In genomic region chr3:56469141-56469540, GRCh38 we compare ENCODE assay signal across 19 cellular contexts. TPM values are rescaled to one million over a fixed set of nuclear protein-coding genes. Genes with fewer than 3 reads are reported as not detected.
DNase-seq lines count a peak whose midpoint lies in the region; ATAC-seq and TF ChIP-seq lines count a peak whose summit lies in the region.
"Had no signal": no experiment of that assay in that cellular context is flagged by ENCODE, and none has a peak within 500 bp of the region (broad histone marks: within the 10 kb centered on the region; RNA-seq: fewer than 3 reads in every experiment).

No MANE protein-coding gene starts in this region.

- no peak for TF ChIP-seq CTCF in mesothelial cell of epicardium (IDR thresholded peaks at IDR 0.05; ENCODE audit: unreplicated experiment)
- TF ChIP-seq CTCF in type B pancreatic cell (conservative IDR thresholded peaks at IDR 0.05): no peak
- no peak for TF ChIP-seq CTCF in endodermal cell (conservative IDR thresholded peaks at IDR 0.05)

- WGBS in endodermal cell (ENCODE audit: insufficient coverage in 1 of 2, insufficient read length in 1 of 2), 2 experiments: 95 to 96% methylated on average over 3 of the region's 3 CpGs

- H3K27me3 ChIP-seq in endodermal cell (ENCODE audit: control insufficient read depth, insufficient read depth, low read length, poor library complexity, severe bottlenecking): no peaks in the 10 kb centered on the region
- H3K27me3 ChIP-seq: brain microvascular endothelial cell had no signal

- H3K4me3 ChIP-seq in endodermal cell (ENCODE audit: low read length): no peak overlapping the region

- no peak overlapping the region for H3K27ac ChIP-seq in endodermal cell (ENCODE audit: low read depth, low read length)
- H3K27ac ChIP-seq: brain microvascular endothelial cell, tibial artery had no signal

- no peaks in the 10 kb centered on the region for H3K36me3 ChIP-seq in endodermal cell (ENCODE audit: control insufficient read depth, insufficient read depth, low read length)
- H3K36me3 ChIP-seq: brain microvascular endothelial cell, tibial artery had no signal

- no peaks in the 10 kb centered on the region for H3K36me3 Mint-ChIP-seq in stimulated activated naive CD8-positive, alpha-beta T cell treated with anti-CD3 and anti-CD28 coated beads, Interleukin-15, Interleukin-2, amounts not matched to agents 100 ng/mL and 50 ng/mL, for 24 hours (ENCODE audit: low read depth)
- H3K36me3 Mint-ChIP-seq in activated naive CD8-positive, alpha-beta T cell treated with anti-CD3 and anti-CD28 coated beads, Interleukin-2, amount 50 U/mL, for 24 hours (ENCODE audit: low read depth): no peaks in the 10 kb centered on the region
- H3K36me3 Mint-ChIP-seq in mesothelial cell of epicardium: no peaks in the 10 kb centered on the region
- H3K36me3 Mint-ChIP-seq in type B pancreatic cell: no peaks in the 10 kb centered on the region
- H3K36me3 Mint-ChIP-seq in endodermal cell (ENCODE audit: low read depth): no peaks in the 10 kb centered on the region
- H3K36me3 Mint-ChIP-seq: CD8-positive, alpha-beta memory T cell had no signal

- H3K4me1 ChIP-seq in endodermal cell (ENCODE audit: control insufficient read depth, insufficient read depth, low read length): no peaks in the 10 kb centered on the region

- DNase-seq in stimulated activated naive CD8-positive, alpha-beta T cell treated with anti-CD3 and anti-CD28 coated beads, Interleukin-15, amount 100 ng/mL, for 72 hours: no peak
- no peak for DNase-seq in activated naive CD8-positive, alpha-beta T cell treated with anti-CD3 and anti-CD28 coated beads, Interleukin-2, amount 50 U/mL, for 24 hours
- DNase-seq in mesothelial cell of epicardium (ENCODE audit: low spot score in 2 of 2, unreplicated experiment in 2 of 2): no peak
- DNase-seq in type B pancreatic cell (ENCODE audit: extremely low spot score, unreplicated experiment): no peak
- no peak for DNase-seq in endodermal cell
- no peak for DNase-seq in activated CD4-positive, CD25-positive, alpha-beta regulatory T cell (lab: John Stamatoyannopoulos, UW)
- DNase-seq: activated CD4-positive, alpha-beta T cell treated with anti-CD3 and anti-CD28 coated beads for 4 hours; activated CD8-positive, alpha-beta memory T cell treated with anti-CD3 and anti-CD28 coated beads, Interleukin-2, amount 50 U/mL, for 48 hours; activated naive CD4-positive, alpha-beta T cell treated with Interleukin-2 at 50 U/mL for 16 hours; brain microvascular endothelial cell; CD8-positive, alpha-beta memory T cell; foreskin melanocyte; Karpas-422; NCI-H510A; stimulated activated naive CD4-positive, alpha-beta T cell; SW 1271; tibial artery had no signal

- H3K9me3 Mint-ChIP-seq in stimulated activated naive CD8-positive, alpha-beta T cell treated with anti-CD3 and anti-CD28 coated beads, Interleukin-15, Interleukin-2, amounts not matched to agents 100 ng/mL and 50 ng/mL, for 24 hours: no peaks in the 10 kb centered on the region
- no peaks in the 10 kb centered on the region for H3K9me3 Mint-ChIP-seq in stimulated activated naive CD8-positive, alpha-beta T cell treated with anti-CD3 and anti-CD28 coated beads, Interleukin-15, amount 100 ng/mL, for 72 hours
- no peaks in the 10 kb centered on the region for H3K9me3 Mint-ChIP-seq in activated naive CD8-positive, alpha-beta T cell treated with anti-CD3 and anti-CD28 coated beads, Interleukin-2, amount 50 U/mL, for 24 hours
- H3K9me3 Mint-ChIP-seq in mesothelial cell of epicardium (no peaks in the 10 kb centered on the region), type B pancreatic cell (no peaks in the 10 kb centered on the region), endodermal cell (no peaks in the 10 kb centered on the region)

- peak overlapping the region; percentile 5 for H3K4me3 Mint-ChIP-seq in stimulated activated naive CD8-positive, alpha-beta T cell treated with anti-CD3 and anti-CD28 coated beads, Interleukin-15, Interleukin-2, amounts not matched to agents 100 ng/mL and 50 ng/mL, for 24 hours
- H3K4me3 Mint-ChIP-seq in stimulated activated naive CD8-positive, alpha-beta T cell treated with anti-CD3 and anti-CD28 coated beads, Interleukin-15, amount 100 ng/mL, for 72 hours: peak overlapping the region in 1 of 2 donors; percentile 35
- peak overlapping the region; percentile 46 for H3K4me3 Mint-ChIP-seq in activated naive CD8-positive, alpha-beta T cell treated with anti-CD3 and anti-CD28 coated beads, Interleukin-2, amount 50 U/mL, for 24 hours
- H3K4me3 Mint-ChIP-seq in mesothelial cell of epicardium: peak overlapping the region; percentile 57
- H3K4me3 Mint-ChIP-seq in type B pancreatic cell: peak overlapping the region; percentile 69
- H3K4me3 Mint-ChIP-seq in endodermal cell: no peak overlapping the region

- no peak for ATAC-seq in stimulated activated naive CD8-positive, alpha-beta T cell treated with anti-CD3 and anti-CD28 coated beads, Interleukin-15, amount 100 ng/mL, for 72 hours
- no peak for ATAC-seq in activated naive CD8-positive, alpha-beta T cell treated with anti-CD3 and anti-CD28 coated beads, Interleukin-2, amount 50 U/mL, for 24 hours
- no peak for ATAC-seq in HG02678 (IDR thresholded peaks at IDR 0.05; ENCODE audit: unreplicated experiment)

- H3K9me3 ChIP-seq in endodermal cell (ENCODE audit: control insufficient read depth, low read length): no peaks in the 10 kb centered on the region
- H3K9me3 ChIP-seq: tibial artery had no signal

- peaks cover 4% of the 10 kb centered on the region for H3K4me1 Mint-ChIP-seq in stimulated activated naive CD8-positive, alpha-beta T cell treated with anti-CD3 and anti-CD28 coated beads, Interleukin-15, Interleukin-2, amounts not matched to agents 100 ng/mL and 50 ng/mL, for 24 hours (ENCODE audit: low read depth)
- peaks cover 9% of the 10 kb centered on the region for H3K4me1 Mint-ChIP-seq in stimulated activated naive CD8-positive, alpha-beta T cell treated with anti-CD3 and anti-CD28 coated beads, Interleukin-15, amount 100 ng/mL, for 72 hours
- peaks cover 5% of the 10 kb centered on the region for H3K4me1 Mint-ChIP-seq in activated naive CD8-positive, alpha-beta T cell treated with anti-CD3 and anti-CD28 coated beads, Interleukin-2, amount 50 U/mL, for 24 hours
- H3K4me1 Mint-ChIP-seq in mesothelial cell of epicardium: peaks cover 8% of the 10 kb centered on the region
- peaks cover 13% of the 10 kb centered on the region for H3K4me1 Mint-ChIP-seq in type B pancreatic cell (ENCODE audit: unreplicated experiment)
- peaks cover 3% of the 10 kb centered on the region for H3K4me1 Mint-ChIP-seq in endodermal cell

- peaks cover 69% of the 10 kb centered on the region for H3K27me3 Mint-ChIP-seq in stimulated activated naive CD8-positive, alpha-beta T cell treated with anti-CD3 and anti-CD28 coated beads, Interleukin-15, Interleukin-2, amounts not matched to agents 100 ng/mL and 50 ng/mL, for 24 hours
- peaks cover 90% of the 10 kb centered on the region for H3K27me3 Mint-ChIP-seq in stimulated activated naive CD8-positive, alpha-beta T cell treated with anti-CD3 and anti-CD28 coated beads, Interleukin-15, amount 100 ng/mL, for 72 hours
- peaks cover 74% of the 10 kb centered on the region for H3K27me3 Mint-ChIP-seq in activated naive CD8-positive, alpha-beta T cell treated with anti-CD3 and anti-CD28 coated beads, Interleukin-2, amount 50 U/mL, for 24 hours
- H3K27me3 Mint-ChIP-seq in mesothelial cell of epicardium (ENCODE audit: low read depth) (peaks cover 35% of the 10 kb centered on the region), type B pancreatic cell (peaks cover 42% of the 10 kb centered on the region), endodermal cell (ENCODE audit: insufficient read depth) (peaks cover 3% of the 10 kb centered on the region)

- no peak overlapping the region for H3K9ac ChIP-seq in endodermal cell (ENCODE audit: extremely low read depth, low read length, poor library complexity, severe bottlenecking)

- H3K27ac Mint-ChIP-seq in stimulated activated naive CD8-positive, alpha-beta T cell treated with anti-CD3 and anti-CD28 coated beads, Interleukin-15, Interleukin-2, amounts not matched to agents 100 ng/mL and 50 ng/mL, for 24 hours: no peak overlapping the region
- no peak overlapping the region for H3K27ac Mint-ChIP-seq in stimulated activated naive CD8-positive, alpha-beta T cell treated with anti-CD3 and anti-CD28 coated beads, Interleukin-15, amount 100 ng/mL, for 72 hours
- no peak overlapping the region for H3K27ac Mint-ChIP-seq in activated naive CD8-positive, alpha-beta T cell treated with anti-CD3 and anti-CD28 coated beads, Interleukin-2, amount 50 U/mL, for 24 hours
- H3K27ac Mint-ChIP-seq in mesothelial cell of epicardium (peak overlapping the region; percentile 23), type B pancreatic cell (no peak overlapping the region), endodermal cell (no peak overlapping the region)

RNA-seq across cellular contexts. Expression of gene ERC2, which starts 0.9 kb away (rescaled TPM):
- 14.8 to 16.3 TPM (median 15.6 TPM) in 3 replicates for total RNA-seq in mesothelial cell of epicardium
- 1.8 and 6.1 TPM in 2 replicates for total RNA-seq in type B pancreatic cell (ENCODE audit: low replicate concordance)
- total RNA-seq in endodermal cell: 10 to 100 TPM; 16.1 to 22.8 TPM
- polyA plus RNA-seq in endodermal cell (2013, experiment 1 of 2): 8.2 TPM
- 9.3 TPM for polyA plus RNA-seq in endodermal cell (2013, experiment 2 of 2)
- total RNA-seq: CD8-positive, alpha-beta memory T cell had no signal
- polyA plus RNA-seq: CD8-positive, alpha-beta memory T cell had no signal
